ENCODE assay signal across 15 cellular contexts in the genomic region with DNA sequence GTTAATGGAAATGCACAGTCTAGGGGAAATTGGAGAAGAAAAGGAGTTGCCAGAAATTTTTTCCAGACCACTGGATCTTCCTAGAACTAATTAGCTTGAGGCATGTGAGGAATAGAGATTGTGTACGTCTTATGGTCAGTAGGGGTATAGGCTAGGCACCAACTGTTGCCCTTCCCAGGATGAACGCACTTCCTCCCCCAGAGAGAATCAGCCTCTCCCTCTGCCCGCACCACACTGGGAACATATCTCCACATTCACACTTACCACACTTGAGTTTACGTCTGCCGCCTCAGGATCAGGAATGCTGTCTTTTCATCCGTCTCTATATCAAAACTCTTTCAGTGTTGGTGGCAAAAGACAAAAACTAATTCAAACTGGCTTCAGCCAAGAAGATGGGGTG.
"Had no signal": no experiment of that assay in that cellular context is flagged by ENCODE, and none has a peak within 500 bp of the region (broad histone marks: within the 10 kb centered on the region; RNA-seq: fewer than 3 reads in every experiment).

No MANE protein-coding gene starts in this region.

- H3K4me1 ChIP-seq: uterus had no signal

- ATAC-seq: natural killer cell treated with Interleukin-12 subunit alpha and Interleukin-12 subunit beta and Interleukin-15 and Interleukin-18, amount 100 ng/mL, for 72 hours had no signal

- H3K9me3 ChIP-seq: esophagus squamous epithelium, transverse colon, uterus had no signal

- H3K4me3 ChIP-seq: esophagus squamous epithelium, hepatocyte, lung, skin epidermis, transverse colon, uterus had no signal

- DNase-seq: activated CD4-positive, alpha-beta T cell treated with anti-CD3 and anti-CD28 coated beads, Interleukin-2, amount 50 U/mL, for 48 hours; activated naive CD4-positive, alpha-beta T cell; activated naive CD8-positive, alpha-beta T cell treated with anti-CD3 and anti-CD28 coated beads, Interleukin-2, amount 10 ng/mL, durations not matched to agents 7 days and 5 days; activated T-cell treated with anti-CD3 and anti-CD28 coated beads for 4 hours; cerebellar nuclear complex; effector memory CD4-positive, alpha-beta T cell; esophagus squamous epithelium; stimulated activated naive CD8-positive, alpha-beta T cell treated with anti-CD3 and anti-CD28 coated beads, Interleukin-15, Interleukin-2, amounts not matched to agents 100 U/mL and 50 U/mL, for 24 hours; SW 1271; transverse colon; uterus had no signal

- H3K27me3 ChIP-seq: hepatocyte, transverse colon, uterus had no signal

- H3K4me2 ChIP-seq: hepatocyte had no signal

- H2AFZ ChIP-seq: hepatocyte had no signal

- H3K27ac ChIP-seq: esophagus squamous epithelium, hepatocyte, skin epidermis, transverse colon, uterus had no signal

- H3K36me3 ChIP-seq: esophagus squamous epithelium, transverse colon, uterus had no signal
